Comparison of ENCODE assay signal across 26 cellular contexts in the genomic region with DNA sequence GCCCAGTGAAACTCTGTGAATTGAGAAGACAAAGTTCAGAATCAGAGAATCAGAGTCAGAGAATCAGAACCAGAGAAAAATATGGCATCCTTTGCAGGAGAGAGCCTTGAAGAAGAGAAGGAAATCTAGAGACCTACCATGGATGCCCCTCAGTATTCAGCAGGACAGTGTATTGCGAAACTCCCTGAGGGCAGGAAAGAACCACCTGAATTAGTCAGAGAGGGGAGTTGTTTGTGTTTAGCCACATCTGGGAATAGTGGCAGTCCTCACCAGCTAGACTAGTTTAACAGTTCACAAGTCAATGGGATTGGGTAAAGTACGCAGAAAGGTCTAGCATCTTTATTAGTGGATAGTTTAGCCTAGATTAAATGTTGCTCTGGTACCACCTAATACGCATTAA.
"Had no signal": no experiment of that assay in that cellular context is flagged by ENCODE, and none has a peak within 500 bp of the region (broad histone marks: within the 10 kb centered on the region; RNA-seq: fewer than 3 reads in every experiment).

No MANE protein-coding gene starts in this region.

- ATAC-seq: activated CD8-positive, alpha-beta T cell treated with anti-CD3 and anti-CD28 coated beads for 36 hours; activated naive CD8-positive, alpha-beta T cell treated with anti-CD3 and anti-CD28 coated beads, Interleukin-2, amount 50 U/mL, for 24 hours had no signal

- DNase-seq: activated B cell treated with CpG ODN at 0.5 μM for 24 hours; activated CD4-positive, alpha-beta memory T cell treated with anti-CD3 and anti-CD28 coated beads for 36 hours; activated CD4-positive, alpha-beta T cell treated with anti-CD3 and anti-CD28 coated beads for 4 hours; activated CD4-positive, alpha-beta T cell treated with anti-CD3 and anti-CD28 coated beads, Interleukin-2, amount 10 ng/mL, durations not matched to agents 24 days and 14 days; activated CD4-positive, alpha-beta T cell treated with anti-CD3 and anti-CD28 coated beads, Interleukin-2, amount 50 U/mL, for 1 hour; activated CD4-positive, alpha-beta T cell treated with anti-CD3 and anti-CD28 coated beads, Interleukin-2, amount 50 U/mL, for 4 hours; activated CD4-positive, CD25-positive, alpha-beta regulatory T cell treated with anti-CD3 and anti-CD28 coated beads, Interleukin-2, amount 50 U/mL, for 72 hours; activated CD8-positive, alpha-beta memory T cell treated with anti-CD3 and anti-CD28 coated beads, Interleukin-2, amount 50 U/mL, for 48 hours; activated CD8-positive, alpha-beta T cell treated with anti-CD3 and anti-CD28 coated beads for 36 hours; activated effector memory CD4-positive, alpha-beta T cell treated with Interleukin-2 at 50 U/mL for 16 hours; activated gamma-delta T cell; activated naive CD4-positive, alpha-beta T cell treated with anti-CD3 and anti-CD28 coated beads, Interleukin-2, amount 10 ng/mL, durations not matched to agents 7 days and 5 days; activated naive CD4-positive, alpha-beta T cell treated with Interleukin-2 at 50 U/mL for 16 hours; activated naive CD8-positive, alpha-beta T cell treated with anti-CD3 and anti-CD28 coated beads, Interleukin-2, amount 10 ng/mL, durations not matched to agents 7 days and 5 days; activated naive CD8-positive, alpha-beta T cell treated with anti-CD3 and anti-CD28 coated beads, Interleukin-2, amount 50 U/mL, for 24 hours; activated T-cell treated with anti-CD3 and anti-CD28 coated beads, Interleukin-2, amount 50 U/mL, for 24 hours; activated T-cell treated with anti-CD3 and anti-CD28 coated beads, Interleukin-2, amount 50 U/mL, for 48 hours; amygdala; anterior cingulate cortex; central memory CD4-positive, alpha-beta T cell; T-helper 1 cell; T-helper 2 cell; T-helper 9 cell had no signal

- H3K4me3 ChIP-seq: ascending aorta had no signal

- H3K27me3 ChIP-seq: ascending aorta had no signal

- FAIRE-seq: TTC549 had no signal

- H3K4me1 ChIP-seq: ascending aorta had no signal

- H3K36me3 ChIP-seq: ascending aorta had no signal

- H3K27ac ChIP-seq: ascending aorta, VCaP had no signal

- H3K9me3 ChIP-seq: ascending aorta had no signal
